In genomic region chr15:66369773-66370651, GRCh38 we compare ENCODE assay signal across 1 cellular context.
TF ChIP-seq lines count a peak whose summit lies in the region.

No MANE protein-coding gene starts in this region.

TF ChIP-seq in H1, 55 proteins besides CTCF, POLR2A, EP300 and RAD21:
- TF ChIP-seq E2F6 (IDR thresholded peaks at IDR 0.05), result peak; percentile 69; the same call in 1 of the 2 replicates
- TF ChIP-seq CEBPB (IDR thresholded peaks at IDR 0.05; ENCODE audit: low read depth, low read length), result peak; percentile 84
- no peak for TF ChIP-seq RBBP5 (IDR thresholded peaks at IDR 0.05; ENCODE audit: borderline replicate concordance, low read depth, low read length)
